Comparison of ENCODE assay signal across 28 cellular contexts in the genomic region with DNA sequence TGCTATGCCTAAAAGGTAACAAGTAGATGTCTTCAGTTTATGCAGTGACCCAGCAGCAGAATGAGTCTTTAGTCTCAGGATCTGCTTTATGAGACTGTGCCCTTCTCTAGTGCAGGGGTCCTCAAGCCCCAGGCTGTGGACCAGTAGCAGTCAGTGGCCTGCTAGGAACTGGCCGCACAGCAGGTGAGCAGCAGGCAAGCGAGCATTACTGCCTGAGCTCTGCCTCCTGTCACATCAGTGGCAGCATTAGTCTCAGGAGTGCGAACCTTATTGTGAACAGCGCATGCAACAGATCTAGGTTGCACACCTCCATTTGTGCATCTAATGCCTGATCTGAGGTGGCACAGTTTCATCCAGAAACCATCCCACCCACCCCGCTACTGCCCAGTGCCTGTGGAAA.
"Had no signal": no experiment of that assay in that cellular context is flagged by ENCODE, and none has a peak within 500 bp of the region (broad histone marks: within the 10 kb centered on the region; RNA-seq: fewer than 3 reads in every experiment).

No MANE protein-coding gene starts in this region.

- H3K4me3 Mint-ChIP-seq: activated B cell treated with CpG ODN at 0.5 μM for 24 hours; activated CD8-positive, alpha-beta T cell treated with anti-CD3 and anti-CD28 coated beads, Interleukin-2, amount 10 ng/mL, durations not matched to agents 7 days and 5 days; activated naive CD8-positive, alpha-beta T cell; central memory CD8-positive, alpha-beta T cell; dendritic cell treated with granulocyte-macrophage colony-stimulating factor and Interleukin-4, amounts not matched to agents 40 ng/mL and 50 ng/mL, for 4 days; mesothelial cell of epicardium; nephron progenitor cell had no signal

- DNase-seq: activated B cell treated with CpG ODN at 0.5 μM for 24 hours; activated CD8-positive, alpha-beta T cell treated with anti-CD3 and anti-CD28 coated beads, Interleukin-2, amount 10 ng/mL, durations not matched to agents 7 days and 5 days; activated effector memory CD4-positive, alpha-beta T cell treated with Interleukin-2 at 50 U/mL for 16 hours; activated naive CD4-positive, alpha-beta T cell treated with Interleukin-2 at 50 U/mL for 16 hours; anterior cingulate cortex; effector CD4-positive, alpha-beta T cell; esophagus squamous epithelium; foreskin melanocyte; mammary epithelial cell; naive B cell; nephron progenitor cell; nucleus accumbens; pancreas; psoas muscle; stimulated activated naive CD4-positive, alpha-beta T cell; T-helper 2 cell; tibial artery; upper lobe of right lung had no signal

- ATAC-seq: activated CD8-positive, alpha-beta T cell treated with anti-CD3 and anti-CD28 coated beads, Interleukin-2, amount 10 ng/mL, durations not matched to agents 7 days and 5 days; pancreas; psoas muscle; upper lobe of right lung had no signal

- H3K4me3 ChIP-seq: esophagus squamous epithelium, pancreas, psoas muscle, right atrium auricular region, suprapubic skin, tibial artery, upper lobe of right lung had no signal

- H3K27ac Mint-ChIP-seq: activated B cell treated with CpG ODN at 0.5 μM for 24 hours; activated CD8-positive, alpha-beta T cell treated with anti-CD3 and anti-CD28 coated beads, Interleukin-2, amount 10 ng/mL, durations not matched to agents 7 days and 5 days; activated naive CD8-positive, alpha-beta T cell; dendritic cell treated with granulocyte-macrophage colony-stimulating factor and Interleukin-4, amounts not matched to agents 40 ng/mL and 50 ng/mL, for 4 days; mesothelial cell of epicardium; naive B cell; nephron progenitor cell had no signal

- H3K27ac ChIP-seq: epithelial cell of prostate, esophagus squamous epithelium, pancreas, psoas muscle, right atrium auricular region, suprapubic skin, tibial artery, upper lobe of right lung had no signal

- H3K9me3 Mint-ChIP-seq: central memory CD8-positive, alpha-beta T cell; dendritic cell treated with granulocyte-macrophage colony-stimulating factor and Interleukin-4, amounts not matched to agents 40 ng/mL and 50 ng/mL, for 4 days had no signal

- H3K27me3 ChIP-seq: esophagus squamous epithelium, pancreas, right atrium auricular region, suprapubic skin, tibial artery, upper lobe of right lung had no signal

- H3K27me3 Mint-ChIP-seq: activated naive CD8-positive, alpha-beta T cell; dendritic cell treated with granulocyte-macrophage colony-stimulating factor and Interleukin-4, amounts not matched to agents 40 ng/mL and 50 ng/mL, for 4 days; naive B cell had no signal

- H3K9me3 ChIP-seq: pancreas, psoas muscle, suprapubic skin, upper lobe of right lung had no signal

- H3K36me3 ChIP-seq: esophagus squamous epithelium, pancreas, right atrium auricular region, suprapubic skin, tibial artery, upper lobe of right lung had no signal

- H3K4me1 Mint-ChIP-seq: activated B cell treated with CpG ODN at 0.5 μM for 24 hours; central memory CD8-positive, alpha-beta T cell; naive B cell had no signal

- FAIRE-seq: bronchial epithelial cell, endometrium, islet of Langerhans, pancreas had no signal
